ENCODE assay signal across 2 cellular contexts in the genomic region with DNA sequence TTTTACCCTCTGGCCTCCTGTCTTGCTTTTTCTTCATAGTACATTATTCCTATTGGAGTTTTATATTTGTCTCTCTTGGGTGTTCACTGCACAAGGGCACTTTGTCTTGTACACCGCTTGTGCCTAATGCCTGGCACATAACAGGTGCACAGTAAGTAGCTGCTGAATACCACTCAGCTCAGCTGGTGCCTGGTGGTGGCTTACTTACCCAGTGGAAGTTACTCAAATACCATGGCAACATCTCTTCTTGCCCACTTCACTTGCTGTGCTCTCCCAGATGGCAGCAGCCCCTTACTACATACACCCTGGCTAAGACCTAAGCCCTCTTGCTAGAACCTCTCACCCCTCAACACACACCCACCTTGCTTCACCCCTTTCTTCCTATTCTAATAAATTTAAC.
TF ChIP-seq lines count a peak whose summit lies in the region.

No MANE protein-coding gene starts in this region.

TF ChIP-seq in SK-N-SH treated with all-trans-retinoic acid at 6 μM for 48 hours, 23 proteins besides CTCF, POLR2A, EP300 and RAD21 (continued from another document):
- TF ChIP-seq, protein P1, sequence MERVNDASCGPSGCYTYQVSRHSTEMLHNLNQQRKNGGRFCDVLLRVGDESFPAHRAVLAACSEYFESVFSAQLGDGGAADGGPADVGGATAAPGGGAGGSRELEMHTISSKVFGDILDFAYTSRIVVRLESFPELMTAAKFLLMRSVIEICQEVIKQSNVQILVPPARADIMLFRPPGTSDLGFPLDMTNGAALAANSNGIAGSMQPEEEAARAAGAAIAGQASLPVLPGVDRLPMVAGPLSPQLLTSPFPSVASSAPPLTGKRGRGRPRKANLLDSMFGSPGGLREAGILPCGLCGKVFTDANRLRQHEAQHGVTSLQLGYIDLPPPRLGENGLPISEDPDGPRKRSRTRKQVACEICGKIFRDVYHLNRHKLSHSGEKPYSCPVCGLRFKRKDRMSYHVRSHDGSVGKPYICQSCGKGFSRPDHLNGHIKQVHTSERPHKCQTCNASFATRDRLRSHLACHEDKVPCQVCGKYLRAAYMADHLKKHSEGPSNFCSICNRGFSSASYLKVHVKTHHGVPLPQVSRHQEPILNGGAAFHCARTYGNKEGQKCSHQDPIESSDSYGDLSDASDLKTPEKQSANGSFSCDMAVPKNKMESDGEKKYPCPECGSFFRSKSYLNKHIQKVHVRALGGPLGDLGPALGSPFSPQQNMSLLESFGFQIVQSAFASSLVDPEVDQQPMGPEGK (CRISPR knock-in tag; IDR thresholded peaks at IDR 0.05; ENCODE audit: borderline replicate concordance), result no peak
- TF ChIP-seq, protein P2, sequence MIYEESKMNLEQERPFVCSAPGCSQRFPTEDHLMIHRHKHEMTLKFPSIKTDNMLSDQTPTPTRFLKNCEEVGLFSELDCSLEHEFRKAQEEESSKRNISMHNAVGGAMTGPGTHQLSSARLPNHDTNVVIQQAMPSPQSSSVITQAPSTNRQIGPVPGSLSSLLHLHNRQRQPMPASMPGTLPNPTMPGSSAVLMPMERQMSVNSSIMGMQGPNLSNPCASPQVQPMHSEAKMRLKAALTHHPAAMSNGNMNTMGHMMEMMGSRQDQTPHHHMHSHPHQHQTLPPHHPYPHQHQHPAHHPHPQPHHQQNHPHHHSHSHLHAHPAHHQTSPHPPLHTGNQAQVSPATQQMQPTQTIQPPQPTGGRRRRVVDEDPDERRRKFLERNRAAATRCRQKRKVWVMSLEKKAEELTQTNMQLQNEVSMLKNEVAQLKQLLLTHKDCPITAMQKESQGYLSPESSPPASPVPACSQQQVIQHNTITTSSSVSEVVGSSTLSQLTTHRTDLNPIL (CRISPR knock-in tag; IDR thresholded peaks at IDR 0.05; ENCODE audit: low read depth), result no peak
- no peak for TF ChIP-seq RARB (CRISPR knock-in tag; IDR thresholded peaks at IDR 0.05)
- TF ChIP-seq, protein P3, sequence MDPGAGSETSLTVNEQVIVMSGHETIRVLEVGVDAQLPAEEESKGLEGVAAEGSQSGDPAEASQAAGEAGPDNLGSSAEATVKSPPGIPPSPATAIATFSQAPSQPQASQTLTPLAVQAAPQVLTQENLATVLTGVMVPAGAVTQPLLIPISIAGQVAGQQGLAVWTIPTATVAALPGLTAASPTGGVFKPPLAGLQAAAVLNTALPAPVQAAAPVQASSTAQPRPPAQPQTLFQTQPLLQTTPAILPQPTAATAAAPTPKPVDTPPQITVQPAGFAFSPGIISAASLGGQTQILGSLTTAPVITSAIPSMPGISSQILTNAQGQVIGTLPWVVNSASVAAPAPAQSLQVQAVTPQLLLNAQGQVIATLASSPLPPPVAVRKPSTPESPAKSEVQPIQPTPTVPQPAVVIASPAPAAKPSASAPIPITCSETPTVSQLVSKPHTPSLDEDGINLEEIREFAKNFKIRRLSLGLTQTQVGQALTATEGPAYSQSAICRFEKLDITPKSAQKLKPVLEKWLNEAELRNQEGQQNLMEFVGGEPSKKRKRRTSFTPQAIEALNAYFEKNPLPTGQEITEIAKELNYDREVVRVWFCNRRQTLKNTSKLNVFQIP (CRISPR knock-in tag; IDR thresholded peaks at IDR 0.05; ENCODE audit: borderline replicate concordance, low read depth), result no peak
- no peak for TF ChIP-seq ZNF565 (CRISPR knock-in tag; conservative IDR thresholded peaks at IDR 0.05; ENCODE audit: low read depth)
- no peak for TF ChIP-seq TCF4 (CRISPR knock-in tag; IDR thresholded peaks at IDR 0.05; ENCODE audit: borderline replicate concordance)
- TF ChIP-seq ARNTL (CRISPR knock-in tag; IDR thresholded peaks at IDR 0.05; ENCODE audit: borderline replicate concordance, low read depth), result no peak
TF ChIP-seq in SK-N-SH treated with all-trans-retinoic acid at 6 μM for 48 hours: peak in this region for 0.

TF ChIP-seq in SK-N-SH, 30 proteins besides CTCF, POLR2A, EP300 and RAD21 (continued from another document):
- TF ChIP-seq, protein P4, sequence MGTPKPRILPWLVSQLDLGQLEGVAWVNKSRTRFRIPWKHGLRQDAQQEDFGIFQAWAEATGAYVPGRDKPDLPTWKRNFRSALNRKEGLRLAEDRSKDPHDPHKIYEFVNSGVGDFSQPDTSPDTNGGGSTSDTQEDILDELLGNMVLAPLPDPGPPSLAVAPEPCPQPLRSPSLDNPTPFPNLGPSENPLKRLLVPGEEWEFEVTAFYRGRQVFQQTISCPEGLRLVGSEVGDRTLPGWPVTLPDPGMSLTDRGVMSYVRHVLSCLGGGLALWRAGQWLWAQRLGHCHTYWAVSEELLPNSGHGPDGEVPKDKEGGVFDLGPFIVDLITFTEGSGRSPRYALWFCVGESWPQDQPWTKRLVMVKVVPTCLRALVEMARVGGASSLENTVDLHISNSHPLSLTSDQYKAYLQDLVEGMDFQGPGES (IDR thresholded peaks at IDR 0.05; ENCODE audit: low read depth, low read length), result no peak
- TF ChIP-seq, protein P5, sequence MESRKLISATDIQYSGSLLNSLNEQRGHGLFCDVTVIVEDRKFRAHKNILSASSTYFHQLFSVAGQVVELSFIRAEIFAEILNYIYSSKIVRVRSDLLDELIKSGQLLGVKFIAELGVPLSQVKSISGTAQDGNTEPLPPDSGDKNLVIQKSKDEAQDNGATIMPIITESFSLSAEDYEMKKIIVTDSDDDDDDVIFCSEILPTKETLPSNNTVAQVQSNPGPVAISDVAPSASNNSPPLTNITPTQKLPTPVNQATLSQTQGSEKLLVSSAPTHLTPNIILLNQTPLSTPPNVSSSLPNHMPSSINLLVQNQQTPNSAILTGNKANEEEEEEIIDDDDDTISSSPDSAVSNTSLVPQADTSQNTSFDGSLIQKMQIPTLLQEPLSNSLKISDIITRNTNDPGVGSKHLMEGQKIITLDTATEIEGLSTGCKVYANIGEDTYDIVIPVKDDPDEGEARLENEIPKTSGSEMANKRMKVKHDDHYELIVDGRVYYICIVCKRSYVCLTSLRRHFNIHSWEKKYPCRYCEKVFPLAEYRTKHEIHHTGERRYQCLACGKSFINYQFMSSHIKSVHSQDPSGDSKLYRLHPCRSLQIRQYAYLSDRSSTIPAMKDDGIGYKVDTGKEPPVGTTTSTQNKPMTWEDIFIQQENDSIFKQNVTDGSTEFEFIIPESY (IDR thresholded peaks at IDR 0.05; ENCODE audit: borderline replicate concordance, low read depth), result no peak
- TF ChIP-seq RFX5 (IDR thresholded peaks at IDR 0.05; ENCODE audit: low read length) (no peak), CHD2 (IDR thresholded peaks at IDR 0.05; ENCODE audit: low read length, partially characterized antibody) (no peak), FOXM1 (IDR thresholded peaks at IDR 0.05; ENCODE audit: low read depth) (no peak)
- TF ChIP-seq, protein P6, sequence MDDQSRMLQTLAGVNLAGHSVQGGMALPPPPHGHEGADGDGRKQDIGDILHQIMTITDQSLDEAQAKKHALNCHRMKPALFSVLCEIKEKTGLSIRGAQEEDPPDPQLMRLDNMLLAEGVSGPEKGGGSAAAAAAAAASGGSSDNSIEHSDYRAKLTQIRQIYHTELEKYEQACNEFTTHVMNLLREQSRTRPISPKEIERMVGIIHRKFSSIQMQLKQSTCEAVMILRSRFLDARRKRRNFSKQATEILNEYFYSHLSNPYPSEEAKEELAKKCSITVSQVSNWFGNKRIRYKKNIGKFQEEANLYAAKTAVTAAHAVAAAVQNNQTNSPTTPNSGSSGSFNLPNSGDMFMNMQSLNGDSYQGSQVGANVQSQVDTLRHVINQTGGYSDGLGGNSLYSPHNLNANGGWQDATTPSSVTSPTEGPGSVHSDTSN (IDR thresholded peaks at IDR 0.05), result no peak
- TF ChIP-seq, protein P7, sequence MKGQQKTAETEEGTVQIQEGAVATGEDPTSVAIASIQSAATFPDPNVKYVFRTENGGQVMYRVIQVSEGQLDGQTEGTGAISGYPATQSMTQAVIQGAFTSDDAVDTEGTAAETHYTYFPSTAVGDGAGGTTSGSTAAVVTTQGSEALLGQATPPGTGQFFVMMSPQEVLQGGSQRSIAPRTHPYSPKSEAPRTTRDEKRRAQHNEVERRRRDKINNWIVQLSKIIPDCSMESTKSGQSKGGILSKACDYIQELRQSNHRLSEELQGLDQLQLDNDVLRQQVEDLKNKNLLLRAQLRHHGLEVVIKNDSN (IDR thresholded peaks at IDR 0.05; ENCODE audit: borderline replicate concordance, low read depth), result no peak
